In genomic region chr9:134328341-134328840, GRCh38 we compare ENCODE assay signal across 9 cellular contexts. TPM values are rescaled to one million over a fixed set of nuclear protein-coding genes. Genes with fewer than 3 reads are reported as not detected.
DNase-seq lines count a peak whose midpoint lies in the region; ATAC-seq and TF ChIP-seq lines count a peak whose summit lies in the region.
"Had no signal": no experiment of that assay in that cellular context is flagged by ENCODE, and none has a peak within 500 bp of the region (broad histone marks: within the 10 kb centered on the region; RNA-seq: fewer than 3 reads in every experiment).

No MANE protein-coding gene starts in this region.

- peak overlapping the region; percentile 26 for H2AFZ ChIP-seq in fibroblast of lung (ENCODE audit: low read length)

- H3K27me3 ChIP-seq in Peyer's patch: no peaks in the 10 kb centered on the region
- H3K27me3 ChIP-seq in fibroblast of lung (ENCODE audit: control insufficient read depth, insufficient read depth, low read length): no peaks in the 10 kb centered on the region

- peak overlapping the region; percentile 74 for H3K27ac Mint-ChIP-seq in nephron progenitor cell

- H3K4me3 ChIP-seq in Peyer's patch: peak overlapping the region; percentile 55 to 94 (median 66)
- peak overlapping the region; percentile 50 to 82 (median 67) for H3K4me3 ChIP-seq in fibroblast of lung (replicated peaks in 1 of 4; ENCODE audit: control extremely low read depth in 1 of 4, insufficient read depth in 1 of 4, low read depth in 3 of 4, low read length in 4 of 4)

- no peaks in the 10 kb centered on the region for H3K9me3 ChIP-seq in Peyer's patch
- no peaks in the 10 kb centered on the region for H3K9me3 ChIP-seq in fibroblast of lung (ENCODE audit: control insufficient read depth, insufficient read depth, low read depth, low read length)

- H3K4me3 Mint-ChIP-seq in nephron progenitor cell: peak overlapping the region; percentile 78

- no peaks in the 10 kb centered on the region for H3K36me3 Mint-ChIP-seq in nephron progenitor cell (ENCODE audit: low read depth)

- H3K36me3 ChIP-seq in Peyer's patch (no peaks in the 10 kb centered on the region), fibroblast of lung (ENCODE audit: control insufficient read depth, insufficient read depth, low read length) (no peaks in the 10 kb centered on the region)

- H3K4me1 ChIP-seq in Peyer's patch: peaks cover 18 to 83% (median 20%) of the 10 kb centered on the region in 4 donors
- H3K4me1 ChIP-seq in fibroblast of lung (ENCODE audit: control insufficient read depth, extremely low read depth, insufficient read depth, low read length): peaks cover 24% of the 10 kb centered on the region

- H3K27ac ChIP-seq in Peyer's patch (peak overlapping the region; percentile 70 to 95 (median 89)), fibroblast of lung (ENCODE audit: insufficient read depth, low read length) (peak overlapping the region; percentile 84)

- peak; percentile 59 for DNase-seq in AG08396 (ENCODE audit: low spot score)
- DNase-seq in Peyer's patch: peak in 1 of 3 donors; percentile 83
- peak in 1 of 2 donors; percentile 40 for DNase-seq in fibroblast of lung (ENCODE audit: low read depth in 2 of 2)
- no peak for DNase-seq in nephron progenitor cell
- no peak for DNase-seq in GM19240 (ENCODE audit: insufficient read length, low spot score)
- no peak for DNase-seq in KG1 (lab: John Stamatoyannopoulos, UW)
- DNase-seq in dermis blood vessel endothelial cell: no peak
- DNase-seq: central memory CD4-positive, alpha-beta T cell had no signal

- H3K9ac ChIP-seq in fibroblast of lung (ENCODE audit: insufficient read depth, low read length): peak overlapping the region; percentile 69

- H4K20me1 ChIP-seq in fibroblast of lung (ENCODE audit: control insufficient read depth, extremely low read depth, insufficient read depth, low read length): peaks cover 2% of the 10 kb centered on the region

- TF ChIP-seq POLR2A in Peyer's patch (IDR thresholded peaks at IDR 0.05): peak; percentile 69 to 71

- no peak for ATAC-seq in GM21737 (IDR thresholded peaks at IDR 0.05; ENCODE audit: unreplicated experiment)

- peaks cover 66% of the 10 kb centered on the region for H3K79me2 ChIP-seq in fibroblast of lung (ENCODE audit: control insufficient read depth, insufficient read depth, low read length)

- peaks cover 59% of the 10 kb centered on the region for H3K4me1 Mint-ChIP-seq in nephron progenitor cell

- no peaks in the 10 kb centered on the region for H3K9me3 Mint-ChIP-seq in nephron progenitor cell

- TF ChIP-seq CTCF in Peyer's patch (IDR thresholded peaks at IDR 0.05): no peak
- no peak for TF ChIP-seq CTCF in fibroblast of lung (conservative IDR thresholded peaks at IDR 0.05 in 1 of 2, IDR thresholded peaks at IDR 0.05 in 1 of 2; ENCODE audit: low read depth in 1 of 2, low read length in 2 of 2)
- TF ChIP-seq CTCF in nephron progenitor cell (IDR thresholded peaks at IDR 0.05): no peak

- peak overlapping the region; percentile 91 for H3K4me2 ChIP-seq in fibroblast of lung (ENCODE audit: extremely low read depth, insufficient read depth, low read length)

- peaks cover 2% of the 10 kb centered on the region for H3K27me3 Mint-ChIP-seq in nephron progenitor cell (ENCODE audit: low read depth, poor library complexity)

RNA-seq across cellular contexts. Expression of gene RXRA, which starts 2.1 kb away (rescaled TPM):
- 10 to 100 TPM; 54.5 to 83.6 (median 65.4) TPM for total RNA-seq in Peyer's patch
- total RNA-seq in fibroblast of lung: 14.6 and 14.9 TPM in 2 replicates
- polyA plus RNA-seq in fibroblast of lung: 11.5 and 13.3 TPM in 2 replicates
- 29.3 and 35.2 TPM in 2 replicates for polyA plus RNA-seq in fibroblast of lung (2012)
- 56.4 and 59.1 TPM in 2 replicates for polyA minus RNA-seq in fibroblast of lung (ENCODE audit: low replicate concordance)
- 23.3 and 31.7 TPM in 2 replicates for total RNA-seq in dermis blood vessel endothelial cell
